Comparison of ENCODE assay signal across 1 cellular context in genomic region chr11:47981667-47982404, GRCh38.
A peak's percentile ranks its signal among the peaks of the same experiment; 100 is the strongest.
TF ChIP-seq lines count a peak whose summit lies in the region.

No MANE protein-coding gene starts in this region.

TF ChIP-seq in HepG2, 621 proteins besides CTCF, POLR2A, EP300 and RAD21 (continued from another document):
- TF ChIP-seq, protein P1, sequence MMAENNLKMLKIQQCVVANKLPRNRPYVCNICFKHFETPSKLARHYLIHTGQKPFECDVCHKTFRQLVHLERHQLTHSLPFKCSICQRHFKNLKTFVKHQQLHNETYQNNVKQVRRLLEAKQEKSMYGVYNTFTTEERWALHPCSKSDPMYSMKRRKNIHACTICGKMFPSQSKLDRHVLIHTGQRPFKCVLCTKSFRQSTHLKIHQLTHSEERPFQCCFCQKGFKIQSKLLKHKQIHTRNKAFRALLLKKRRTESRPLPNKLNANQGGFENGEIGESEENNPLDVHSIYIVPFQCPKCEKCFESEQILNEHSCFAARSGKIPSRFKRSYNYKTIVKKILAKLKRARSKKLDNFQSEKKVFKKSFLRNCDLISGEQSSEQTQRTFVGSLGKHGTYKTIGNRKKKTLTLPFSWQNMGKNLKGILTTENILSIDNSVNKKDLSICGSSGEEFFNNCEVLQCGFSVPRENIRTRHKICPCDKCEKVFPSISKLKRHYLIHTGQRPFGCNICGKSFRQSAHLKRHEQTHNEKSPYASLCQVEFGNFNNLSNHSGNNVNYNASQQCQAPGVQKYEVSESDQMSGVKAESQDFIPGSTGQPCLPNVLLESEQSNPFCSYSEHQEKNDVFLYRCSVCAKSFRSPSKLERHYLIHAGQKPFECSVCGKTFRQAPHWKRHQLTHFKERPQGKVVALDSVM (CRISPR knock-in tag; IDR thresholded peaks at IDR 0.05): no peak
- TF ChIP-seq, protein P2, sequence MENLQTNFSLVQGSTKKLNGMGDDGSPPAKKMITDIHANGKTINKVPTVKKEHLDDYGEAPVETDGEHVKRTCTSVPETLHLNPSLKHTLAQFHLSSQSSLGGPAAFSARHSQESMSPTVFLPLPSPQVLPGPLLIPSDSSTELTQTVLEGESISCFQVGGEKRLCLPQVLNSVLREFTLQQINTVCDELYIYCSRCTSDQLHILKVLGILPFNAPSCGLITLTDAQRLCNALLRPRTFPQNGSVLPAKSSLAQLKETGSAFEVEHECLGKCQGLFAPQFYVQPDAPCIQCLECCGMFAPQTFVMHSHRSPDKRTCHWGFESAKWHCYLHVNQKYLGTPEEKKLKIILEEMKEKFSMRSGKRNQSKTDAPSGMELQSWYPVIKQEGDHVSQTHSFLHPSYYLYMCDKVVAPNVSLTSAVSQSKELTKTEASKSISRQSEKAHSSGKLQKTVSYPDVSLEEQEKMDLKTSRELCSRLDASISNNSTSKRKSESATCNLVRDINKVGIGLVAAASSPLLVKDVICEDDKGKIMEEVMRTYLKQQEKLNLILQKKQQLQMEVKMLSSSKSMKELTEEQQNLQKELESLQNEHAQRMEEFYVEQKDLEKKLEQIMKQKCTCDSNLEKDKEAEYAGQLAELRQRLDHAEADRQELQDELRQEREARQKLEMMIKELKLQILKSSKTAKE (CRISPR knock-in tag; IDR thresholded peaks at IDR 0.05; ENCODE audit: borderline replicate concordance): no peak
- TF ChIP-seq NCOA5 (CRISPR knock-in tag; IDR thresholded peaks at IDR 0.05) (no peak), KMT2B (CRISPR knock-in tag; IDR thresholded peaks at IDR 0.05) (no peak), ZMYM3 (CRISPR knock-in tag; IDR thresholded peaks at IDR 0.05) (peak; percentile 72; the same call in 1 of the 2 replicates), ZNF816 (CRISPR knock-in tag; IDR thresholded peaks at IDR 0.05; ENCODE audit: borderline replicate concordance) (no peak), ZMAT3 (CRISPR knock-in tag; conservative IDR thresholded peaks at IDR 0.05) (no peak), ZNF773 (CRISPR knock-in tag; IDR thresholded peaks at IDR 0.05; ENCODE audit: borderline replicate concordance) (no peak), ZNF563 (CRISPR knock-in tag; IDR thresholded peaks at IDR 0.05) (no peak)
